Comparison of ENCODE assay signal across 1 cellular context in the genomic region with DNA sequence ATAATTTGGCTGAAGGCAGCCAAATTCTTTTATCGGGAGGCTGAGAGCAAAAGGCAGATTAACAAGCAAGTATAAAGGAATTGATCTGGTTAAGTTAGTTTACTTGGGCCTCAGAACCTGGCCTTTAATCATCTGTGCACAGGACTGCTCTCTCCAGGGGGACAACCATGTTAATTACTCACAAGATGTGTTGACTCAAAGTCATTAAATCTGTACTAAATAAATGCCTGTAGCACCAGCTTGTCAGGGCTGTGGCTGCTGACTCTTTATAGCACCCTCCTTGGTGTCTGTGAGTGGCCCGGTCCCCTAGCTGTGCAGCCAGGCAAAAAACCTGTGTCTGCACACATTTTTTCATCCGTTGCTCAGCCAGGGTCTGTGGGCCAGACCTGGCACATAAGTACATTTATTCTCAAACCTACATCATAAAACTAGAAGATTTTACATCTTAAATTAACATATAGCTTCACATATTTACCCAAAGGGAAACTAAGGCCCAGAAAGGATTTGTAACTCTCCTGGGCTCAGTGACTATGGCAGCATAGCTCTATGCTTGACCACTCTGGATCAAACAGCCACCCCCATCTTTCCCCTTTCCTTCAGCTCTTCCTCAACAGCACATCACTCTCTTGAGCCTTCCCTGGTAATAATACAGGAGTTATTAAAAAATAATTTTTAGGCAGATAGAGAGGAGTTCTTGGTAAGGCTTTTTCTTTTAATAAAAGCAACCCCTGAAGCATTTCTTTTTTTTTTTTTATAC.
TF ChIP-seq lines count a peak whose summit lies in the region.

No MANE protein-coding gene starts in this region.

TF ChIP-seq in GM23338, 12 proteins besides CTCF, POLR2A, EP300 and RAD21 (continued from another document):
- TF ChIP-seq, protein P1, sequence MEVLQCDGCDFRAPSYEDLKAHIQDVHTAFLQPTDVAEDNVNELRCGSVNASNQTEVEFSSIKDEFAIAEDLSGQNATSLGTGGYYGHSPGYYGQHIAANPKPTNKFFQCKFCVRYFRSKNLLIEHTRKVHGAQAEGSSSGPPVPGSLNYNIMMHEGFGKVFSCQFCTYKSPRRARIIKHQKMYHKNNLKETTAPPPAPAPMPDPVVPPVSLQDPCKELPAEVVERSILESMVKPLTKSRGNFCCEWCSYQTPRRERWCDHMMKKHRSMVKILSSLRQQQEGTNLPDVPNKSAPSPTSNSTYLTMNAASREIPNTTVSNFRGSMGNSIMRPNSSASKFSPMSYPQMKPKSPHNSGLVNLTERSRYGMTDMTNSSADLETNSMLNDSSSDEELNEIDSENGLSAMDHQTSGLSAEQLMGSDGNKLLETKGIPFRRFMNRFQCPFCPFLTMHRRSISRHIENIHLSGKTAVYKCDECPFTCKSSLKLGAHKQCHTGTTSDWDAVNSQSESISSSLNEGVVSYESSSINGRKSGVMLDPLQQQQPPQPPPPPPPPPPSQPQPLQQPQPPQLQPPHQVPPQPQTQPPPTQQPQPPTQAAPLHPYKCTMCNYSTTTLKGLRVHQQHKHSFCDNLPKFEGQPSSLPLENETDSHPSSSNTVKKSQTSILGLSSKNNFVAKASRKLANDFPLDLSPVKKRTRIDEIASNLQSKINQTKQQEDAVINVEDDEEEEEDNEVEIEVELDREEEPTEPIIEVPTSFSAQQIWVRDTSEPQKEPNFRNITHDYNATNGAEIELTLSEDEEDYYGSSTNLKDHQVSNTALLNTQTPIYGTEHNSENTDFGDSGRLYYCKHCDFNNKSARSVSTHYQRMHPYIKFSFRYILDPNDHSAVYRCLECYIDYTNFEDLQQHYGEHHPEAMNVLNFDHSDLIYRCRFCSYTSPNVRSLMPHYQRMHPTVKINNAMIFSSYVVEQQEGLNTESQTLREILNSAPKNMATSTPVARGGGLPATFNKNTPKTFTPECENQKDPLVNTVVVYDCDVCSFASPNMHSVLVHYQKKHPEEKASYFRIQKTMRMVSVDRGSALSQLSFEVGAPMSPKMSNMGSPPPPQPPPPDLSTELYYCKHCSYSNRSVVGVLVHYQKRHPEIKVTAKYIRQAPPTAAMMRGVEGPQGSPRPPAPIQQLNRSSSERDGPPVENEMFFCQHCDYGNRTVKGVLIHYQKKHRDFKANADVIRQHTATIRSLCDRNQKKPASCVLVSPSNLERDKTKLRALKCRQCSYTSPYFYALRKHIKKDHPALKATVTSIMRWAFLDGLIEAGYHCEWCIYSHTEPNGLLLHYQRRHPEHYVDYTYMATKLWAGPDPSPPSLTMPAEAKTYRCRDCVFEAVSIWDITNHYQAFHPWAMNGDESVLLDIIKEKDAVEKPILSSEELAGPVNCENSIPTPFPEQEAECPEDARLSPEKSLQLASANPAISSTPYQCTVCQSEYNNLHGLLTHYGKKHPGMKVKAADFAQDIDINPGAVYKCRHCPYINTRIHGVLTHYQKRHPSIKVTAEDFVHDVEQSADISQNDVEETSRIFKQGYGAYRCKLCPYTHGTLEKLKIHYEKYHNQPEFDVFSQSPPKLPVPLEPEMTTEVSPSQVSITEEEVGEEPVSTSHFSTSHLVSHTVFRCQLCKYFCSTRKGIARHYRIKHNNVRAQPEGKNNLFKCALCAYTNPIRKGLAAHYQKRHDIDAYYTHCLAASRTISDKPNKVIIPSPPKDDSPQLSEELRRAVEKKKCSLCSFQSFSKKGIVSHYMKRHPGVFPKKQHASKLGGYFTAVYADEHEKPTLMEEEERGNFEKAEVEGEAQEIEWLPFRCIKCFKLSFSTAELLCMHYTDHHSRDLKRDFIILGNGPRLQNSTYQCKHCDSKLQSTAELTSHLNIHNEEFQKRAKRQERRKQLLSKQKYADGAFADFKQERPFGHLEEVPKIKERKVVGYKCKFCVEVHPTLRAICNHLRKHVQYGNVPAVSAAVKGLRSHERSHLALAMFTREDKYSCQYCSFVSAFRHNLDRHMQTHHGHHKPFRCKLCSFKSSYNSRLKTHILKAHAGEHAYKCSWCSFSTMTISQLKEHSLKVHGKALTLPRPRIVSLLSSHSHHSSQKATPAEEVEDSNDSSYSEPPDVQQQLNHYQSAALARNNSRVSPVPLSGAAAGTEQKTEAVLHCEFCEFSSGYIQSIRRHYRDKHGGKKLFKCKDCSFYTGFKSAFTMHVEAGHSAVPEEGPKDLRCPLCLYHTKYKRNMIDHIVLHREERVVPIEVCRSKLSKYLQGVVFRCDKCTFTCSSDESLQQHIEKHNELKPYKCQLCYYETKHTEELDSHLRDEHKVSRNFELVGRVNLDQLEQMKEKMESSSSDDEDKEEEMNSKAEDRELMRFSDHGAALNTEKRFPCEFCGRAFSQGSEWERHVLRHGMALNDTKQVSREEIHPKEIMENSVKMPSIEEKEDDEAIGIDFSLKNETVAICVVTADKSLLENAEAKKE (CRISPR knock-in tag; IDR thresholded peaks at IDR 0.05): no peak
- TF ChIP-seq ZNF114 (CRISPR knock-in tag; IDR thresholded peaks at IDR 0.05) (no peak), NANOG (IDR thresholded peaks at IDR 0.05; ENCODE audit: borderline replicate concordance) (no peak), JUNB (IDR thresholded peaks at IDR 0.05; ENCODE audit: unreplicated experiment) (no peak), EZH2phosphoT487 (IDR thresholded peaks at IDR 0.05; ENCODE audit: unreplicated experiment) (no peak)
